27 cellular contexts compared by ENCODE assay signal in genomic region chr16:59046335-59046734, GRCh38.
DNase-seq lines count a peak whose midpoint lies in the region; ATAC-seq and TF ChIP-seq lines count a peak whose summit lies in the region.
"Had no signal": no experiment of that assay in that cellular context is flagged by ENCODE, and none has a peak within 500 bp of the region (broad histone marks: within the 10 kb centered on the region; RNA-seq: fewer than 3 reads in every experiment).

No MANE protein-coding gene starts in this region.

- TF ChIP-seq CTCF in RWPE2 (IDR thresholded peaks at IDR 0.05; ENCODE audit: poor library complexity, severe bottlenecking): no peak
- TF ChIP-seq CTCF in fibroblast of lung (conservative IDR thresholded peaks at IDR 0.05 in 1 of 2, IDR thresholded peaks at IDR 0.05 in 1 of 2; ENCODE audit: low read depth in 1 of 2, low read length in 2 of 2): no peak

- H3K4me1 ChIP-seq in RWPE2 (ENCODE audit: insufficient read depth, poor library complexity, severe bottlenecking): no peaks in the 10 kb centered on the region
- H3K4me1 ChIP-seq in fibroblast of lung (ENCODE audit: control insufficient read depth, extremely low read depth, insufficient read depth, low read length): no peaks in the 10 kb centered on the region
- H3K4me1 ChIP-seq: foreskin keratinocyte, pancreas, transverse colon had no signal

- H3K9ac ChIP-seq in fibroblast of lung (ENCODE audit: insufficient read depth, low read length): no peak overlapping the region

- H3K4me2 ChIP-seq in fibroblast of lung (ENCODE audit: extremely low read depth, insufficient read depth, low read length): no peak overlapping the region
- H3K4me2 ChIP-seq: PC-9 had no signal

- intact Hi-C loops in left cardiac atrium (cut with DNase I): no loop called here

- no peaks in the 10 kb centered on the region for H3K27me3 ChIP-seq in RWPE2 (ENCODE audit: insufficient read depth, poor library complexity, severe bottlenecking)
- no peaks in the 10 kb centered on the region for H3K27me3 ChIP-seq in fibroblast of lung (ENCODE audit: control insufficient read depth, insufficient read depth, low read length)
- H3K27me3 ChIP-seq: foreskin keratinocyte, pancreas, transverse colon had no signal

- no peak overlapping the region for H3K4me3 ChIP-seq in RWPE2 (ENCODE audit: severe bottlenecking)
- H3K4me3 ChIP-seq in fibroblast of lung (replicated peaks in 1 of 4; ENCODE audit: control extremely low read depth in 1 of 4, insufficient read depth in 1 of 4, low read depth in 3 of 4, low read length in 4 of 4): no peak overlapping the region
- H3K4me3 ChIP-seq in skeletal muscle cell (ENCODE audit: low read depth, low read length): no peak overlapping the region
- H3K4me3 ChIP-seq: pancreas, PC-9, transverse colon had no signal

- H4K20me1 ChIP-seq in fibroblast of lung (ENCODE audit: control insufficient read depth, extremely low read depth, insufficient read depth, low read length): no peaks in the 10 kb centered on the region

- H3K27ac ChIP-seq in RWPE2 (ENCODE audit: poor library complexity, severe bottlenecking) (peak overlapping the region; percentile 14), fibroblast of lung (ENCODE audit: insufficient read depth, low read length) (no peak overlapping the region)
- H3K27ac ChIP-seq: epithelial cell of prostate, foreskin keratinocyte, pancreas, PC-9, transverse colon had no signal

- DNase-seq in ELR (ENCODE audit: low read depth): peak; percentile 44
- no peak for DNase-seq in RWPE2 (ENCODE audit: low spot score)
- DNase-seq in fibroblast of lung (ENCODE audit: low read depth in 2 of 2): peak; percentile 6 to 78
- peak; percentile 26 for DNase-seq in skeletal muscle cell (ENCODE audit: low read depth)
- no peak for DNase-seq in midbrain (lab: John Stamatoyannopoulos, UW)
- DNase-seq in left cardiac atrium: no peak
- no peak for DNase-seq in NCI-H748 treated with DMSO at 0.1 percent for 48 hours (lab: John Stamatoyannopoulos, UW)
- DNase-seq: activated CD4-positive, alpha-beta T cell treated with anti-CD3 and anti-CD28 coated beads, Interleukin-2, amount 10 ng/mL, durations not matched to agents 24 days and 14 days; activated gamma-delta T cell treated with Interleukin-2 at 50 U/mL for 16 hours; activated T-cell treated with anti-CD3 and anti-CD28 coated beads, Interleukin-2, amount 50 U/mL, for 24 hours; Calu3; cerebellar nuclear complex; DND-41; foreskin keratinocyte; Kasumi-1; natural killer cell; NCI-H1694; NCI-H2171; NCI-H510A treated with DMSO at 0.1 percent for 48 hours; pancreas; PC-9; right cardiac atrium; Right ventricle myocardium superior; stimulated activated CD4-positive, alpha-beta T cell treated with anti-CD3 and anti-CD28 coated beads, Interleukin-2, amount 100 ng/mL, for 48 hours; transverse colon had no signal

- peaks cover 3% of the 10 kb centered on the region for H3K9me3 ChIP-seq in RWPE2 (ENCODE audit: severe bottlenecking)
- no peaks in the 10 kb centered on the region for H3K9me3 ChIP-seq in fibroblast of lung (ENCODE audit: control insufficient read depth, insufficient read depth, low read depth, low read length)
- H3K9me3 ChIP-seq: pancreas, transverse colon had no signal

- H3K36me3 ChIP-seq in RWPE2 (ENCODE audit: low read depth) (no peaks in the 10 kb centered on the region), fibroblast of lung (ENCODE audit: control insufficient read depth, insufficient read depth, low read length) (no peaks in the 10 kb centered on the region)
- H3K36me3 ChIP-seq: pancreas, transverse colon had no signal

- no peak overlapping the region for H2AFZ ChIP-seq in fibroblast of lung (ENCODE audit: low read length)
- H2AFZ ChIP-seq: PC-9 had no signal

- ATAC-seq in RWPE2 (ENCODE audit: low read depth): no peak
- ATAC-seq in left cardiac atrium: no peak
- ATAC-seq: foreskin keratinocyte, left lobe of liver, natural killer cell, pancreas, right cardiac atrium had no signal

- no peaks in the 10 kb centered on the region for H3K79me2 ChIP-seq in fibroblast of lung (ENCODE audit: control insufficient read depth, insufficient read depth, low read length)

Comparison
In these comparisons a context has a peak if more than half of its experiments do, and no peak if none do; other contexts are left out.
1. DNase-seq: peak in ELR (single experiment), fibroblast of lung (2 of 2) and skeletal muscle cell (single experiment); none in RWPE2 (single experiment), midbrain (single experiment), left cardiac atrium (single experiment) and NCI-H748 treated with DMSO at 0.1 percent for 48 hours (single experiment).